In the genomic region with DNA sequence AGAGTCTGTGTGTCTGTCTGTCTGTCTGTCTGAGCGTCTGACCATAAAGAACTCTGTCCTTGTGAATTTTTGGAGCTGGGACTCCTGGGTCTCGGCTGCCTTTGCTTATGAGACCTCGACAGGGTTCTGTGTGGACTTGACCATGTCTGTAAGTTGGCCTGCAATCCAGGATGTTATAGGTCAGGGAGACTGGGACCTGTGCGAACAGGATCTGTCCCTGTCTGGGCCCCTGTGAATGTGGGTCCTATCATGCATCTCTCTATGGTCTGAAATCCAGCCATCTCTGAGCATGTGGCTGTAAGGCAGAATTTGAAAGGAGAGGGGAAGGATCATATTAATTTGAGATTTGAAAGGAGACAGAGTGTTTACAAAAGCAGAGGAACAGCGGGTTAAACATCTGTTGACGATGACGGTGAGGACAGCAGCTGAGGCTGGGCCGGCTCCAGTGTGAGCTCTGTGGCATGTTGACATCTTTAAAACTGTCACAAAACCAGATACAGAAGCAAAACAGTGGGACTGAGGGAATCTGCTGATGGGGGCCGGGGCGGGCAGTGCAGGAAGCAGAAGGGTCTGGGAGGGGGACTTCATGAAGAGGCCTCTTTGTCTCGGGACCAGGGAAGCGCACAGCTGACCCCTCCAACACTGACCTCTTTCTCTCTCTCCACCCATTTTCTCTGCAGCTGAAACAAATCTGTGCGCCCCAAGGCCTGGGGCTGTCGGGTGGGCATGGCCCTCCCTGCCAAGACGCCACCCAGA, we compare ENCODE assay signal across 1 cellular context.
TF ChIP-seq lines count a peak whose summit lies in the region.

No MANE protein-coding gene starts in this region.

TF ChIP-seq in GM23338, 12 proteins besides CTCF, POLR2A, EP300 and RAD21 (continued from another document):
- TF ChIP-seq, protein P1, sequence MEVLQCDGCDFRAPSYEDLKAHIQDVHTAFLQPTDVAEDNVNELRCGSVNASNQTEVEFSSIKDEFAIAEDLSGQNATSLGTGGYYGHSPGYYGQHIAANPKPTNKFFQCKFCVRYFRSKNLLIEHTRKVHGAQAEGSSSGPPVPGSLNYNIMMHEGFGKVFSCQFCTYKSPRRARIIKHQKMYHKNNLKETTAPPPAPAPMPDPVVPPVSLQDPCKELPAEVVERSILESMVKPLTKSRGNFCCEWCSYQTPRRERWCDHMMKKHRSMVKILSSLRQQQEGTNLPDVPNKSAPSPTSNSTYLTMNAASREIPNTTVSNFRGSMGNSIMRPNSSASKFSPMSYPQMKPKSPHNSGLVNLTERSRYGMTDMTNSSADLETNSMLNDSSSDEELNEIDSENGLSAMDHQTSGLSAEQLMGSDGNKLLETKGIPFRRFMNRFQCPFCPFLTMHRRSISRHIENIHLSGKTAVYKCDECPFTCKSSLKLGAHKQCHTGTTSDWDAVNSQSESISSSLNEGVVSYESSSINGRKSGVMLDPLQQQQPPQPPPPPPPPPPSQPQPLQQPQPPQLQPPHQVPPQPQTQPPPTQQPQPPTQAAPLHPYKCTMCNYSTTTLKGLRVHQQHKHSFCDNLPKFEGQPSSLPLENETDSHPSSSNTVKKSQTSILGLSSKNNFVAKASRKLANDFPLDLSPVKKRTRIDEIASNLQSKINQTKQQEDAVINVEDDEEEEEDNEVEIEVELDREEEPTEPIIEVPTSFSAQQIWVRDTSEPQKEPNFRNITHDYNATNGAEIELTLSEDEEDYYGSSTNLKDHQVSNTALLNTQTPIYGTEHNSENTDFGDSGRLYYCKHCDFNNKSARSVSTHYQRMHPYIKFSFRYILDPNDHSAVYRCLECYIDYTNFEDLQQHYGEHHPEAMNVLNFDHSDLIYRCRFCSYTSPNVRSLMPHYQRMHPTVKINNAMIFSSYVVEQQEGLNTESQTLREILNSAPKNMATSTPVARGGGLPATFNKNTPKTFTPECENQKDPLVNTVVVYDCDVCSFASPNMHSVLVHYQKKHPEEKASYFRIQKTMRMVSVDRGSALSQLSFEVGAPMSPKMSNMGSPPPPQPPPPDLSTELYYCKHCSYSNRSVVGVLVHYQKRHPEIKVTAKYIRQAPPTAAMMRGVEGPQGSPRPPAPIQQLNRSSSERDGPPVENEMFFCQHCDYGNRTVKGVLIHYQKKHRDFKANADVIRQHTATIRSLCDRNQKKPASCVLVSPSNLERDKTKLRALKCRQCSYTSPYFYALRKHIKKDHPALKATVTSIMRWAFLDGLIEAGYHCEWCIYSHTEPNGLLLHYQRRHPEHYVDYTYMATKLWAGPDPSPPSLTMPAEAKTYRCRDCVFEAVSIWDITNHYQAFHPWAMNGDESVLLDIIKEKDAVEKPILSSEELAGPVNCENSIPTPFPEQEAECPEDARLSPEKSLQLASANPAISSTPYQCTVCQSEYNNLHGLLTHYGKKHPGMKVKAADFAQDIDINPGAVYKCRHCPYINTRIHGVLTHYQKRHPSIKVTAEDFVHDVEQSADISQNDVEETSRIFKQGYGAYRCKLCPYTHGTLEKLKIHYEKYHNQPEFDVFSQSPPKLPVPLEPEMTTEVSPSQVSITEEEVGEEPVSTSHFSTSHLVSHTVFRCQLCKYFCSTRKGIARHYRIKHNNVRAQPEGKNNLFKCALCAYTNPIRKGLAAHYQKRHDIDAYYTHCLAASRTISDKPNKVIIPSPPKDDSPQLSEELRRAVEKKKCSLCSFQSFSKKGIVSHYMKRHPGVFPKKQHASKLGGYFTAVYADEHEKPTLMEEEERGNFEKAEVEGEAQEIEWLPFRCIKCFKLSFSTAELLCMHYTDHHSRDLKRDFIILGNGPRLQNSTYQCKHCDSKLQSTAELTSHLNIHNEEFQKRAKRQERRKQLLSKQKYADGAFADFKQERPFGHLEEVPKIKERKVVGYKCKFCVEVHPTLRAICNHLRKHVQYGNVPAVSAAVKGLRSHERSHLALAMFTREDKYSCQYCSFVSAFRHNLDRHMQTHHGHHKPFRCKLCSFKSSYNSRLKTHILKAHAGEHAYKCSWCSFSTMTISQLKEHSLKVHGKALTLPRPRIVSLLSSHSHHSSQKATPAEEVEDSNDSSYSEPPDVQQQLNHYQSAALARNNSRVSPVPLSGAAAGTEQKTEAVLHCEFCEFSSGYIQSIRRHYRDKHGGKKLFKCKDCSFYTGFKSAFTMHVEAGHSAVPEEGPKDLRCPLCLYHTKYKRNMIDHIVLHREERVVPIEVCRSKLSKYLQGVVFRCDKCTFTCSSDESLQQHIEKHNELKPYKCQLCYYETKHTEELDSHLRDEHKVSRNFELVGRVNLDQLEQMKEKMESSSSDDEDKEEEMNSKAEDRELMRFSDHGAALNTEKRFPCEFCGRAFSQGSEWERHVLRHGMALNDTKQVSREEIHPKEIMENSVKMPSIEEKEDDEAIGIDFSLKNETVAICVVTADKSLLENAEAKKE (CRISPR knock-in tag; IDR thresholded peaks at IDR 0.05), result no peak
- TF ChIP-seq ZNF331 (CRISPR knock-in tag; IDR thresholded peaks at IDR 0.05; ENCODE audit: low read depth), result no peak
- TF ChIP-seq, protein P2, sequence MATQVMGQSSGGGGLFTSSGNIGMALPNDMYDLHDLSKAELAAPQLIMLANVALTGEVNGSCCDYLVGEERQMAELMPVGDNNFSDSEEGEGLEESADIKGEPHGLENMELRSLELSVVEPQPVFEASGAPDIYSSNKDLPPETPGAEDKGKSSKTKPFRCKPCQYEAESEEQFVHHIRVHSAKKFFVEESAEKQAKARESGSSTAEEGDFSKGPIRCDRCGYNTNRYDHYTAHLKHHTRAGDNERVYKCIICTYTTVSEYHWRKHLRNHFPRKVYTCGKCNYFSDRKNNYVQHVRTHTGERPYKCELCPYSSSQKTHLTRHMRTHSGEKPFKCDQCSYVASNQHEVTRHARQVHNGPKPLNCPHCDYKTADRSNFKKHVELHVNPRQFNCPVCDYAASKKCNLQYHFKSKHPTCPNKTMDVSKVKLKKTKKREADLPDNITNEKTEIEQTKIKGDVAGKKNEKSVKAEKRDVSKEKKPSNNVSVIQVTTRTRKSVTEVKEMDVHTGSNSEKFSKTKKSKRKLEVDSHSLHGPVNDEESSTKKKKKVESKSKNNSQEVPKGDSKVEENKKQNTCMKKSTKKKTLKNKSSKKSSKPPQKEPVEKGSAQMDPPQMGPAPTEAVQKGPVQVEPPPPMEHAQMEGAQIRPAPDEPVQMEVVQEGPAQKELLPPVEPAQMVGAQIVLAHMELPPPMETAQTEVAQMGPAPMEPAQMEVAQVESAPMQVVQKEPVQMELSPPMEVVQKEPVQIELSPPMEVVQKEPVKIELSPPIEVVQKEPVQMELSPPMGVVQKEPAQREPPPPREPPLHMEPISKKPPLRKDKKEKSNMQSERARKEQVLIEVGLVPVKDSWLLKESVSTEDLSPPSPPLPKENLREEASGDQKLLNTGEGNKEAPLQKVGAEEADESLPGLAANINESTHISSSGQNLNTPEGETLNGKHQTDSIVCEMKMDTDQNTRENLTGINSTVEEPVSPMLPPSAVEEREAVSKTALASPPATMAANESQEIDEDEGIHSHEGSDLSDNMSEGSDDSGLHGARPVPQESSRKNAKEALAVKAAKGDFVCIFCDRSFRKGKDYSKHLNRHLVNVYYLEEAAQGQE (IDR thresholded peaks at IDR 0.05; ENCODE audit: unreplicated experiment), result no peak
- TF ChIP-seq EZH2 (IDR thresholded peaks at IDR 0.05; ENCODE audit: low read depth, unreplicated experiment), result no peak
- no peak for TF ChIP-seq NANOG (IDR thresholded peaks at IDR 0.05; ENCODE audit: borderline replicate concordance)
- no peak for TF ChIP-seq ZNF114 (CRISPR knock-in tag; IDR thresholded peaks at IDR 0.05)
